Comparison of ENCODE assay signal across 20 cellular contexts in the genomic region with DNA sequence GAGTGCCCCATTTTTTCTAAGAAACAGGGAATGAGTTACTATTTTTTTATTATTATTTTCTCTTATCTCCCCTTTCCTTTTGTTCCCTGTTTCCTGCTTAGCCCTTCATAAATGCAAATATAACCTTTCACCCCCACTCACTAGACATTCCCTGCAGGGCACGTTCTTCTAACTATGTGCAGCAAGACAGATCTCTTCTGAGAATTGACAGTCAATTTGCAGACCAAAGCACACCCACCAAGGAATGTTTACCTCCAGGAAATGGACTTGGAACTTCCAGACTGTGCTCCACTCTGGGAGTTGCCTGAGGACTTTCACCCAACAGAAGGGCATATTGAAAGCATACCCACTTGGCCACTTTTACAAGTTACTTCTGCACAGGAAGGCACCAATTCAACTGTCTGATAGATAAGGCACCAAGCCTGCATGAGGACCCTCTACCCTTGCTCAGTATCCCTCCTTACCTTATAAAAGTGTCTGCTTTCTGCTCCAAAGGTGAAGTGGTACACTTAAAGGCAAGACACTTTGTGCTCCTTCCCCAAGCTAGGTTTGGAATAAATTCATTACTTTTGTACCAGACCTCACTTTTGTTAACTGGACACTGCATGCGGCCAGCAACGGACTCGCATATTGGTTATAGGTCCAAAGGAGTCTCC. TPM values are rescaled to one million over a fixed set of nuclear protein-coding genes. Genes with fewer than 3 reads are reported as not detected.
DNase-seq lines count a peak whose midpoint lies in the region; ATAC-seq, FAIRE-seq and TF ChIP-seq lines count a peak whose summit lies in the region.
"Had no signal": no experiment of that assay in that cellular context is flagged by ENCODE, and none has a peak within 500 bp of the region (broad histone marks: within the 10 kb centered on the region; RNA-seq: fewer than 3 reads in every experiment).

No MANE protein-coding gene starts in this region.

- no peaks in the 10 kb centered on the region for H3K9me3 Mint-ChIP-seq in activated CD4-positive, alpha-beta T cell treated with anti-CD3 and anti-CD28 coated beads, Interleukin-2, amount 10 ng/mL, durations not matched to agents 24 days and 14 days
- H3K9me3 Mint-ChIP-seq: activated B cell treated with CpG ODN at 0.5 μM for 24 hours; activated CD4-positive, alpha-beta memory T cell treated with anti-CD3 and anti-CD28 coated beads for 36 hours; GM23338 had no signal

- H3K27ac Mint-ChIP-seq in activated CD4-positive, alpha-beta T cell treated with anti-CD3 and anti-CD28 coated beads, Interleukin-2, amount 10 ng/mL, durations not matched to agents 24 days and 14 days: no peak overlapping the region
- H3K27ac Mint-ChIP-seq: activated B cell treated with CpG ODN at 0.5 μM for 24 hours; activated CD4-positive, alpha-beta memory T cell treated with anti-CD3 and anti-CD28 coated beads for 36 hours; GM23338 had no signal

- H3K27me3 ChIP-seq in endothelial cell of umbilical vein (ENCODE audit: control insufficient read depth in 2 of 2, insufficient read depth in 2 of 2, low read length in 2 of 2): no peaks in the 10 kb centered on the region
- no peaks in the 10 kb centered on the region for H3K27me3 ChIP-seq in H7 (ENCODE audit: control insufficient read depth, insufficient read depth, low read length)
- H3K27me3 ChIP-seq: BE2C, heart left ventricle, thyroid gland had no signal

- no peak overlapping the region for H2AFZ ChIP-seq in endothelial cell of umbilical vein (ENCODE audit: low read depth, low read length)
- H2AFZ ChIP-seq: GM23338 had no signal

- no peak overlapping the region for H3K9ac ChIP-seq in endothelial cell of umbilical vein (replicated peaks; ENCODE audit: extremely low read depth, insufficient read depth, low read length)

- dilution Hi-C loops in endothelial cell of umbilical vein (cut with MboI; ENCODE audit: extremely low pct_ligation_motif_present, low sequenced_read_pairs): no loop called here

- H3K27me3 Mint-ChIP-seq in activated CD4-positive, alpha-beta T cell treated with anti-CD3 and anti-CD28 coated beads, Interleukin-2, amount 10 ng/mL, durations not matched to agents 24 days and 14 days: no peaks in the 10 kb centered on the region
- H3K27me3 Mint-ChIP-seq: activated B cell treated with CpG ODN at 0.5 μM for 24 hours; activated CD4-positive, alpha-beta memory T cell treated with anti-CD3 and anti-CD28 coated beads for 36 hours had no signal

- H3K9me3 ChIP-seq in endothelial cell of umbilical vein (replicated peaks; ENCODE audit: control insufficient read depth, insufficient read depth, low read length): no peaks in the 10 kb centered on the region
- H3K9me3 ChIP-seq: BE2C, heart left ventricle, thyroid gland had no signal

- TF ChIP-seq POLR2A in endothelial cell of umbilical vein (IDR thresholded peaks at IDR 0.05; ENCODE audit: low read depth, low read length): no peak

- no peaks in the 10 kb centered on the region for H4K20me1 ChIP-seq in endothelial cell of umbilical vein (replicated peaks; ENCODE audit: control insufficient read depth, extremely low read depth, insufficient read depth, low read length)

- H3K4me2 ChIP-seq in endothelial cell of umbilical vein (ENCODE audit: insufficient read depth, low read length): peak overlapping the region; percentile 16
- H3K4me2 ChIP-seq: GM23338 had no signal

- FAIRE-seq in endothelial cell of umbilical vein (lab: Jason Lieb, UNC): peak; percentile 76
- FAIRE-seq: A204.1, K562 had no signal

- H3K4me3 Mint-ChIP-seq in activated CD4-positive, alpha-beta T cell treated with anti-CD3 and anti-CD28 coated beads, Interleukin-2, amount 10 ng/mL, durations not matched to agents 24 days and 14 days: no peak overlapping the region
- H3K4me3 Mint-ChIP-seq: activated B cell treated with CpG ODN at 0.5 μM for 24 hours; activated CD4-positive, alpha-beta memory T cell treated with anti-CD3 and anti-CD28 coated beads for 36 hours; GM23338 had no signal

- no peaks in the 10 kb centered on the region for H3K36me3 ChIP-seq in endothelial cell of umbilical vein (ENCODE audit: control insufficient read depth in 2 of 2, extremely low read depth in 1 of 2, insufficient read depth in 2 of 2, low read length in 2 of 2)
- H3K36me3 ChIP-seq in H7 (replicated peaks; ENCODE audit: control insufficient read depth, insufficient read depth, low read length): no peaks in the 10 kb centered on the region; the same call in 1 of the 2 replicates
- H3K36me3 ChIP-seq: thyroid gland had no signal

- no peaks in the 10 kb centered on the region for H3K9me1 ChIP-seq in endothelial cell of umbilical vein (replicated peaks; ENCODE audit: control insufficient read depth, extremely low read depth, insufficient read depth, low read length)

- POLR2A ChIA-PET in endothelial cell of umbilical vein (lab: Charles Lee): no interaction called here

- BruUV-seq in endothelial cell of umbilical vein (replicated peaks; lab: Mats Ljungman, UMichigan): no TSS peak

- DNase-seq in CMK (ENCODE audit: low read depth): peak; percentile 14
- DNase-seq in NCI-H69 (lab: John Stamatoyannopoulos, UW): peak; percentile 12
- DNase-seq in endothelial cell of umbilical vein (ENCODE audit: low read depth, low spot score): peak; percentile 86
- DNase-seq in mucosa of gallbladder (ENCODE audit: low spot score): peak; percentile 38
- no peak for DNase-seq in activated CD4-positive, alpha-beta T cell treated with anti-CD3 and anti-CD28 coated beads, Interleukin-2, amount 10 ng/mL, durations not matched to agents 24 days and 14 days
- DNase-seq in H7: no peak
- DNase-seq: activated B cell treated with CpG ODN at 0.5 μM for 24 hours; activated CD4-positive, alpha-beta memory T cell treated with anti-CD3 and anti-CD28 coated beads for 36 hours; BE2C; COR-L47; heart left ventricle; stimulated activated CD4-positive, alpha-beta T cell treated with anti-CD3 and anti-CD28 coated beads, Interleukin-4, amount 100 ng/mL, for 24 hours; stimulated activated naive CD4-positive, alpha-beta T cell treated with Interleukin-2 at 50 U/mL for 16 hours; thyroid gland had no signal

- CTCF ChIA-PET in endothelial cell of umbilical vein (lab: Charles Lee): no interaction called here

- intact Hi-C loops in endothelial cell of umbilical vein (cut with micrococcal nuclease): loop anchor here (5.0 kb wide), 1 partner anchor 156 kb away; a partner anchor contains a TSS
- intact Hi-C loops in activated CD4-positive, alpha-beta T cell treated with anti-CD3 and anti-CD28 coated beads, Interleukin-2, amount 10 ng/mL, durations not matched to agents 24 days and 14 days (cut with micrococcal nuclease): loop anchor here (5.0 kb wide), 1 partner anchor 56 kb away; no protein-coding TSS in a partner anchor

- no peak for TF ChIP-seq CTCF in endothelial cell of umbilical vein (IDR thresholded peaks at IDR 0.05; ENCODE audit: extremely low read depth in 1 of 2, insufficient read depth in 1 of 2, low read depth in 1 of 2, low read length in 2 of 2)

- peaks cover 9% of the 10 kb centered on the region for H3K36me3 Mint-ChIP-seq in activated CD4-positive, alpha-beta T cell treated with anti-CD3 and anti-CD28 coated beads, Interleukin-2, amount 10 ng/mL, durations not matched to agents 24 days and 14 days (ENCODE audit: low read depth)

- ATAC-seq in HG03342 (IDR thresholded peaks at IDR 0.05; ENCODE audit: unreplicated experiment) (no peak), HG03108 (IDR thresholded peaks at IDR 0.05; ENCODE audit: unreplicated experiment) (no peak)
- ATAC-seq: GM23338, heart left ventricle, K562 had no signal

- no peak overlapping the region for H3K27ac ChIP-seq in endothelial cell of umbilical vein (ENCODE audit: insufficient read depth, low read depth, low read length)
- H3K27ac ChIP-seq: coronary artery, heart left ventricle, thyroid gland had no signal

- H3K4me1 ChIP-seq in endothelial cell of umbilical vein (ENCODE audit: control insufficient read depth, extremely low read depth, insufficient read depth, low read length): peaks cover 13% of the 10 kb centered on the region
- H3K4me1 ChIP-seq: BE2C, thyroid gland had no signal

- no peak overlapping the region for H3K4me3 ChIP-seq in endothelial cell of umbilical vein (replicated peaks in 1 of 3; ENCODE audit: insufficient read depth in 1 of 3, low read depth in 1 of 3, low read length in 3 of 3)
- no peak overlapping the region for H3K4me3 ChIP-seq in H7 (ENCODE audit: insufficient read depth, low read depth, low read length)
- H3K4me3 ChIP-seq: coronary artery, GM23338, heart left ventricle, K562, thyroid gland had no signal

- peaks cover 2% of the 10 kb centered on the region for H3K4me1 Mint-ChIP-seq in activated CD4-positive, alpha-beta T cell treated with anti-CD3 and anti-CD28 coated beads, Interleukin-2, amount 10 ng/mL, durations not matched to agents 24 days and 14 days

- no peaks in the 10 kb centered on the region for H3K79me2 ChIP-seq in endothelial cell of umbilical vein (ENCODE audit: control insufficient read depth, insufficient read depth, low read length)

RNA-seq across cellular contexts. Expression of a gene that starts 6.5 kb away (rescaled TPM):
- 3.1 and 4.1 TPM in 2 replicates for total RNA-seq in endothelial cell of umbilical vein
- polyA plus RNA-seq in endothelial cell of umbilical vein: 0.12 and 0.29 TPM in 2 replicates
- 0.07 TPM in 1 of 2 replicates, not detected in the other for polyA plus RNA-seq in endothelial cell of umbilical vein (2011; cell fraction: cytosol; rRNA removed)
- 4.6 and 5.4 TPM in 2 replicates for polyA plus RNA-seq in endothelial cell of umbilical vein (2011; cell fraction: nucleus; rRNA removed)
- polyA plus RNA-seq in endothelial cell of umbilical vein (2012): 0.24 TPM in 1 of 2 replicates, not detected in the other
- 19.8 and 21.7 TPM in 2 replicates for polyA minus RNA-seq in endothelial cell of umbilical vein
- 1.6 TPM for polyA minus RNA-seq in endothelial cell of umbilical vein (2011; cell fraction: cytosol; rRNA and poly(A)+ RNA removed)
- polyA minus RNA-seq in endothelial cell of umbilical vein (2011; cell fraction: nucleus; rRNA and poly(A)+ RNA removed): 98.7 and 139 TPM in 2 replicates
- 1.9 TPM for total RNA-seq in mucosa of gallbladder
- 2.9 and 3.9 TPM in 2 replicates for total RNA-seq in activated CD4-positive, alpha-beta T cell treated with anti-CD3 and anti-CD28 coated beads, Interleukin-2, amount 10 ng/mL, durations not matched to agents 24 days and 14 days
- 0.62 and 1.3 TPM in 2 replicates for total RNA-seq in H7 (2014; rRNA removed; shearing (Covaris generic))

RNA-seq across cellular contexts. Expression of a gene that starts 15.3 kb away (rescaled TPM):
- total RNA-seq in endothelial cell of umbilical vein: 3.2 and 4.3 TPM in 2 replicates
- 0.12 TPM in 1 of 2 replicates, not detected in the other for polyA plus RNA-seq in endothelial cell of umbilical vein
- not detected in 2 replicates for polyA plus RNA-seq in endothelial cell of umbilical vein (2011; cell fraction: cytosol; rRNA removed)
- 4.2 and 5.4 TPM in 2 replicates for polyA plus RNA-seq in endothelial cell of umbilical vein (2011; cell fraction: nucleus; rRNA removed)
- polyA plus RNA-seq in endothelial cell of umbilical vein (2012): 0.41 TPM in 1 of 2 replicates, not detected in the other
- polyA minus RNA-seq in endothelial cell of umbilical vein: 8.0 and 8.1 TPM in 2 replicates
- not detected for polyA minus RNA-seq in endothelial cell of umbilical vein (2011; cell fraction: cytosol; rRNA and poly(A)+ RNA removed)
- polyA minus RNA-seq in endothelial cell of umbilical vein (2011; cell fraction: nucleus; rRNA and poly(A)+ RNA removed): 61.8 and 79.8 TPM in 2 replicates
- 3.1 TPM for total RNA-seq in mucosa of gallbladder
- 3.5 and 4.3 TPM in 2 replicates for total RNA-seq in activated CD4-positive, alpha-beta T cell treated with anti-CD3 and anti-CD28 coated beads, Interleukin-2, amount 10 ng/mL, durations not matched to agents 24 days and 14 days
- 0.48 and 0.55 TPM in 2 replicates for total RNA-seq in H7 (2014; rRNA removed; shearing (Covaris generic))
- polyA plus RNA-seq: GM23338 had no signal

RNA-seq across cellular contexts. Expression of a gene that starts 17.8 kb away (rescaled TPM):
- total RNA-seq in endothelial cell of umbilical vein: 2.2 and 3.3 TPM in 2 replicates
- 0.30 and 0.48 TPM in 2 replicates for polyA plus RNA-seq in endothelial cell of umbilical vein
- polyA plus RNA-seq in endothelial cell of umbilical vein (2011; cell fraction: cytosol; rRNA removed): 0.04 and 0.10 TPM in 2 replicates
- polyA plus RNA-seq in endothelial cell of umbilical vein (2011; cell fraction: nucleus; rRNA removed): 6.5 and 6.7 TPM in 2 replicates
- polyA plus RNA-seq in endothelial cell of umbilical vein (2012): 0.20 and 0.40 TPM in 2 replicates
- polyA minus RNA-seq in endothelial cell of umbilical vein: 6.9 and 10.5 TPM in 2 replicates
- polyA minus RNA-seq in endothelial cell of umbilical vein (2011; cell fraction: cytosol; rRNA and poly(A)+ RNA removed): not detected
- 39.7 and 64.1 TPM in 2 replicates for polyA minus RNA-seq in endothelial cell of umbilical vein (2011; cell fraction: nucleus; rRNA and poly(A)+ RNA removed)
- total RNA-seq in mucosa of gallbladder: 0.89 TPM
- 2.0 and 2.1 TPM in 2 replicates for total RNA-seq in activated CD4-positive, alpha-beta T cell treated with anti-CD3 and anti-CD28 coated beads, Interleukin-2, amount 10 ng/mL, durations not matched to agents 24 days and 14 days
- total RNA-seq in H7 (2014; rRNA removed; shearing (Covaris generic)): 0.26 and 0.38 TPM in 2 replicates
- polyA plus RNA-seq: GM23338 had no signal

RNA-seq across cellular contexts. Expression of a gene that starts 29.2 kb away (rescaled TPM):
- total RNA-seq in endothelial cell of umbilical vein: 1.5 and 1.6 TPM in 2 replicates
- 0.12 TPM in 1 of 2 replicates, not detected in the other for polyA plus RNA-seq in endothelial cell of umbilical vein
- 0.06 TPM in 1 of 2 replicates, not detected in the other for polyA plus RNA-seq in endothelial cell of umbilical vein (2011; cell fraction: cytosol; rRNA removed)
- polyA plus RNA-seq in endothelial cell of umbilical vein (2011; cell fraction: nucleus; rRNA removed): 2.4 and 3.6 TPM in 2 replicates
- not detected in 2 replicates for polyA plus RNA-seq in endothelial cell of umbilical vein (2012)
- 5.8 and 9.6 TPM in 2 replicates for polyA minus RNA-seq in endothelial cell of umbilical vein
- polyA minus RNA-seq in endothelial cell of umbilical vein (2011; cell fraction: cytosol; rRNA and poly(A)+ RNA removed): not detected
- 43.0 and 59.4 TPM in 2 replicates for polyA minus RNA-seq in endothelial cell of umbilical vein (2011; cell fraction: nucleus; rRNA and poly(A)+ RNA removed)
- 1.3 TPM for total RNA-seq in mucosa of gallbladder
- total RNA-seq in activated CD4-positive, alpha-beta T cell treated with anti-CD3 and anti-CD28 coated beads, Interleukin-2, amount 10 ng/mL, durations not matched to agents 24 days and 14 days: 0.56 and 1.0 TPM in 2 replicates
- 0.76 and 0.85 TPM in 2 replicates for total RNA-seq in H7 (2014; rRNA removed; shearing (Covaris generic))
- total RNA-seq: activated CD4-positive, alpha-beta memory T cell treated with anti-CD3 and anti-CD28 coated beads for 36 hours had no signal
- polyA plus RNA-seq: GM23338 had no signal

RNA-seq across cellular contexts. Expression of a gene that starts 46.2 kb away (rescaled TPM):
- total RNA-seq in endothelial cell of umbilical vein (1.4 and 2.4 TPM in 2 replicates), mucosa of gallbladder (0.46 TPM)
- 0.14 TPM in 1 of 2 replicates, not detected in the other for polyA plus RNA-seq in endothelial cell of umbilical vein
- not detected in 2 replicates for polyA plus RNA-seq in endothelial cell of umbilical vein (2011; cell fraction: cytosol; rRNA removed)
- polyA plus RNA-seq in endothelial cell of umbilical vein (2011; cell fraction: nucleus; rRNA removed): 2.5 and 3.5 TPM in 2 replicates
- polyA plus RNA-seq in endothelial cell of umbilical vein (2012): 0.20 TPM in 1 of 2 replicates, not detected in the other
- polyA minus RNA-seq in endothelial cell of umbilical vein: 7.9 and 8.4 TPM in 2 replicates
- not detected for polyA minus RNA-seq in endothelial cell of umbilical vein (2011; cell fraction: cytosol; rRNA and poly(A)+ RNA removed)
- polyA minus RNA-seq in endothelial cell of umbilical vein (2011; cell fraction: nucleus; rRNA and poly(A)+ RNA removed): 41.0 and 72.6 TPM in 2 replicates
- total RNA-seq in activated CD4-positive, alpha-beta T cell treated with anti-CD3 and anti-CD28 coated beads, Interleukin-2, amount 10 ng/mL, durations not matched to agents 24 days and 14 days: 1.3 and 2.2 TPM in 2 replicates
- 0.37 and 0.87 TPM in 2 replicates for total RNA-seq in H7 (2014; rRNA removed; shearing (Covaris generic))
- polyA plus RNA-seq: heart left ventricle had no signal

Comparison
In these comparisons a context has a peak if more than half of its experiments do, and no peak if none do; other contexts are left out.
1. DNase-seq: peak in CMK (single experiment), NCI-H69 (single experiment), endothelial cell of umbilical vein (single experiment) and mucosa of gallbladder (single experiment); none in activated CD4-positive, alpha-beta T cell treated with anti-CD3 and anti-CD28 coated beads, Interleukin-2, amount 10 ng/mL, durations not matched to agents 24 days and 14 days (single experiment) and H7 (single experiment).